Comparison of ENCODE assay signal across 1 cellular context in the genomic region with DNA sequence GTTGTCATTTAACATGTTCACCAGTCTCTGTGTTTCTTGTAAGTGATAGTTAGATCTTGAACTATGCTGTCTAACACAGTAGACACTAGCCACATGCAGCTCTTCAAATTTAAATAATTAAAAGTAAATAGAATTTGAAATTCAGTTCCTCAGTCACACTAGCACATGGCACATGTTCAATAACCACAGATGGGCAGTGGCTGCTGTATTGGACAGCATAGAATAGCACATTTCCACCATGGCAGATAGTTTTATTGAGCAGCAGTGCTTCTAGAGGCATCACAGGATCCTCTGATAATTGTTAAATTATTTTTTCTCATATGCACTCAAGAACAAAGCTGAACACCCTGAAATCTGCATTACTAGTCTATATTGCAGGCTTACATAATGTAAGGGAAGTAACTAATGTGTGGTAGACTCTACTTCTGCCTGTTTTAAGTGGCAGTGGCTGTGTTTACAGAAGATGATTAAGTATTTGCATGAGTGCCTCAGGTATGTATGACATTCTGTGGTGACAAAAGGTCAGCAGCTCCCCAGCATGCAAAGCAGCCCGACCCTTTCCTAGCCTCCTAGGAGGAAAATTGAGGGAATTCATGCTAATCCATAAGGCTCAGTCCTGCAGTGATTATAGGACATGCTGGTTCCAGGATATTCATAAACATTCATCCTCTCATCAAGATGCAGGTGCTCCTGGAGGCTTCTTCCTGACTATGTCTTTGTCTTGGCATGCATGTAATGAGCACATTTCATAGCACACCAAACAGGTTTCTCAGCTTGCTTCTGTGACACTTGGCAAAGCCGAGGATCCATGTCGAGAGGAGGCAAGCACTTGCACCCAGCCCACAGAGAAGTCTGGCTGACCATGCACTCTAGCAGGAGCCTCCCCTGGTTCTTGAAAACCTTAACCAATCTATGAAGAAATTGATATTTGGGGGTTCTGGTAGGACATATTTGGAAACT.
A peak's percentile ranks its signal among the peaks of the same experiment; 100 is the strongest.
TF ChIP-seq lines count a peak whose summit lies in the region.

No MANE protein-coding gene starts in this region.

TF ChIP-seq in HepG2, 621 proteins besides CTCF, POLR2A, EP300 and RAD21 (continued from another document and continues in another):
- peak; percentile 39; the same call in 1 of the 2 replicates for TF ChIP-seq AHDC1 (CRISPR knock-in tag; IDR thresholded peaks at IDR 0.05; ENCODE audit: borderline replicate concordance)
- TF ChIP-seq IKZF1 (IDR thresholded peaks at IDR 0.05), result no peak
- no peak for TF ChIP-seq MZF1 (CRISPR knock-in tag; IDR thresholded peaks at IDR 0.05; ENCODE audit: borderline replicate concordance)
- no peak for TF ChIP-seq ZNF879 (CRISPR knock-in tag; IDR thresholded peaks at IDR 0.05)
- no peak for TF ChIP-seq ZNF275 (CRISPR knock-in tag; IDR thresholded peaks at IDR 0.05; ENCODE audit: borderline replicate concordance)
- TF ChIP-seq PHF21A (CRISPR knock-in tag; IDR thresholded peaks at IDR 0.05), result peak; percentile 47; the same call in 1 of the 2 replicates
- no peak for TF ChIP-seq ZNF563 (CRISPR knock-in tag; IDR thresholded peaks at IDR 0.05)
- TF ChIP-seq THYN1 (CRISPR knock-in tag; IDR thresholded peaks at IDR 0.05; ENCODE audit: borderline replicate concordance, low read depth), result no peak
- peak; percentile 75; the same call in 1 of the 2 replicates for TF ChIP-seq NFKBIZ (CRISPR knock-in tag; IDR thresholded peaks at IDR 0.05)
- no peak for TF ChIP-seq ZNF674 (CRISPR knock-in tag; IDR thresholded peaks at IDR 0.05; ENCODE audit: low read depth)
- TF ChIP-seq EZH2 (conservative IDR thresholded peaks at IDR 0.05; ENCODE audit: low read depth, low read length), result no peak
- 0 out of 2 replicates have a peak, but pooled peaks have one; percentile 15 for TF ChIP-seq TBX2 (CRISPR knock-in tag; IDR thresholded peaks at IDR 0.05; ENCODE audit: borderline replicate concordance)
- TF ChIP-seq ASH2L (IDR thresholded peaks at IDR 0.05; ENCODE audit: insufficient read length, low read depth, low read length), result peak; percentile 53
- 0 out of 2 replicates have a peak, but pooled peaks have one; percentile 27 for TF ChIP-seq SMYD3 (CRISPR knock-in tag; IDR thresholded peaks at IDR 0.05)
- TF ChIP-seq RXRB (CRISPR knock-in tag; IDR thresholded peaks at IDR 0.05; ENCODE audit: borderline replicate concordance), result peak; percentile 57; the same call in 1 of the 2 replicates
- TF ChIP-seq TARDBP (CRISPR knock-in tag; IDR thresholded peaks at IDR 0.05), result 0 out of 2 replicates have a peak, but pooled peaks have one; percentile 21
- no peak for TF ChIP-seq DMAP1 (CRISPR knock-in tag; IDR thresholded peaks at IDR 0.05)
- TF ChIP-seq HNF4G (IDR thresholded peaks at IDR 0.05; ENCODE audit: borderline replicate concordance, low read depth, low read length), result peak; percentile 51; the same call in 1 of the 2 replicates
- no peak for TF ChIP-seq HNF4G (CRISPR knock-in tag; IDR thresholded peaks at IDR 0.05; ENCODE audit: borderline replicate concordance, low read depth)
- TF ChIP-seq SALL1 (CRISPR knock-in tag; IDR thresholded peaks at IDR 0.05), result peak; percentile 70; the same call in 1 of the 2 replicates
- 0 out of 3 replicates have a peak, but pooled peaks have one; percentile 13 for TF ChIP-seq MXI1 (IDR thresholded peaks at IDR 0.05; ENCODE audit: borderline replicate concordance, low read depth, low read length)
- TF ChIP-seq CBX2 (IDR thresholded peaks at IDR 0.05; ENCODE audit: low read depth, low read length), result no peak
- no peak for TF ChIP-seq CBX2 (CRISPR knock-in tag; IDR thresholded peaks at IDR 0.05; ENCODE audit: low read depth)
- TF ChIP-seq FOSL2 (CRISPR knock-in tag; IDR thresholded peaks at IDR 0.05), result peak; percentile 85
- TF ChIP-seq FOXP4 (CRISPR knock-in tag; IDR thresholded peaks at IDR 0.05), result peak; percentile 69; the same call in 1 of the 2 replicates
- TF ChIP-seq RXRA (CRISPR knock-in tag; IDR thresholded peaks at IDR 0.05), result peak; percentile 62; the same call in 1 of the 2 replicates
- TF ChIP-seq GFI1 (CRISPR knock-in tag; IDR thresholded peaks at IDR 0.05; ENCODE audit: borderline replicate concordance), result peak; percentile 78; the same call in 1 of the 2 replicates
- no peak for TF ChIP-seq ZNF253 (CRISPR knock-in tag; IDR thresholded peaks at IDR 0.05; ENCODE audit: borderline replicate concordance)
- no peak for TF ChIP-seq MAF1 (CRISPR knock-in tag; IDR thresholded peaks at IDR 0.05; ENCODE audit: borderline replicate concordance)
- no peak for TF ChIP-seq HHEX (CRISPR knock-in tag; IDR thresholded peaks at IDR 0.05)
- peak; percentile 47; the same call in 1 of the 2 replicates for TF ChIP-seq FOXJ3 (CRISPR knock-in tag; IDR thresholded peaks at IDR 0.05; ENCODE audit: borderline replicate concordance)
- TF ChIP-seq CREB1 (IDR thresholded peaks at IDR 0.05), result no peak
- TF ChIP-seq CREB1 (CRISPR knock-in tag; IDR thresholded peaks at IDR 0.05), result 0 out of 2 replicates have a peak, but pooled peaks have one; percentile 19
- peak; percentile 44; the same call in 1 of the 2 replicates for TF ChIP-seq ZGPAT (CRISPR knock-in tag; IDR thresholded peaks at IDR 0.05)
- TF ChIP-seq, protein P1, sequence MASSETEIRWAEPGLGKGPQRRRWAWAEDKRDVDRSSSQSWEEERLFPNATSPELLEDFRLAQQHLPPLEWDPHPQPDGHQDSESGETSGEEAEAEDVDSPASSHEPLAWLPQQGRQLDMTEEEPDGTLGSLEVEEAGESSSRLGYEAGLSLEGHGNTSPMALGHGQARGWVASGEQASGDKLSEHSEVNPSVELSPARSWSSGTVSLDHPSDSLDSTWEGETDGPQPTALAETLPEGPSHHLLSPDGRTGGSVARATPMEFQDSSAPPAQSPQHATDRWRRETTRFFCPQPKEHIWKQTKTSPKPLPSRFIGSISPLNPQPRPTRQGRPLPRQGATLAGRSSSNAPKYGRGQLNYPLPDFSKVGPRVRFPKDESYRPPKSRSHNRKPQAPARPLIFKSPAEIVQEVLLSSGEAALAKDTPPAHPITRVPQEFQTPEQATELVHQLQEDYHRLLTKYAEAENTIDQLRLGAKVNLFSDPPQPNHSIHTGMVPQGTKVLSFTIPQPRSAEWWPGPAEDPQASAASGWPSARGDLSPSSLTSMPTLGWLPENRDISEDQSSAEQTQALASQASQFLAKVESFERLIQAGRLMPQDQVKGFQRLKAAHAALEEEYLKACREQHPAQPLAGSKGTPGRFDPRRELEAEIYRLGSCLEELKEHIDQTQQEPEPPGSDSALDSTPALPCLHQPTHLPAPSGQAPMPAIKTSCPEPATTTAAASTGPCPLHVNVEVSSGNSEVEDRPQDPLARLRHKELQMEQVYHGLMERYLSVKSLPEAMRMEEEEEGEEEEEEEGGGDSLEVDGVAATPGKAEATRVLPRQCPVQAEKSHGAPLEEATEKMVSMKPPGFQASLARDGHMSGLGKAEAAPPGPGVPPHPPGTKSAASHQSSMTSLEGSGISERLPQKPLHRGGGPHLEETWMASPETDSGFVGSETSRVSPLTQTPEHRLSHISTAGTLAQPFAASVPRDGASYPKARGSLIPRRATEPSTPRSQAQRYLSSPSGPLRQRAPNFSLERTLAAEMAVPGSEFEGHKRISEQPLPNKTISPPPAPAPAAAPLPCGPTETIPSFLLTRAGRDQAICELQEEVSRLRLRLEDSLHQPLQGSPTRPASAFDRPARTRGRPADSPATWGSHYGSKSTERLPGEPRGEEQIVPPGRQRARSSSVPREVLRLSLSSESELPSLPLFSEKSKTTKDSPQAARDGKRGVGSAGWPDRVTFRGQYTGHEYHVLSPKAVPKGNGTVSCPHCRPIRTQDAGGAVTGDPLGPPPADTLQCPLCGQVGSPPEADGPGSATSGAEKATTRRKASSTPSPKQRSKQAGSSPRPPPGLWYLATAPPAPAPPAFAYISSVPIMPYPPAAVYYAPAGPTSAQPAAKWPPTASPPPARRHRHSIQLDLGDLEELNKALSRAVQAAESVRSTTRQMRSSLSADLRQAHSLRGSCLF (CRISPR knock-in tag; IDR thresholded peaks at IDR 0.05; ENCODE audit: borderline replicate concordance), result no peak
- TF ChIP-seq ZMYM4 (CRISPR knock-in tag; IDR thresholded peaks at IDR 0.05), result peak; percentile 78
- TF ChIP-seq DNMT3B (CRISPR knock-in tag; conservative IDR thresholded peaks at IDR 0.05), result no peak
- peak; percentile 90 for TF ChIP-seq GATAD2A (CRISPR knock-in tag; IDR thresholded peaks at IDR 0.05)
- peak; percentile 60 for TF ChIP-seq HNF4A (CRISPR knock-in tag; IDR thresholded peaks at IDR 0.05)
- TF ChIP-seq MIXL1 (CRISPR knock-in tag; IDR thresholded peaks at IDR 0.05), result peak; percentile 77
- peak; percentile 61; the same call in 1 of the 2 replicates for TF ChIP-seq SOX5 (CRISPR knock-in tag; IDR thresholded peaks at IDR 0.05; ENCODE audit: borderline replicate concordance)
- no peak for TF ChIP-seq PHB2 (IDR thresholded peaks at IDR 0.05; ENCODE audit: partially characterized antibody)
- 0 out of 2 replicates have a peak, but pooled peaks have one; percentile 37 for TF ChIP-seq ERF (CRISPR knock-in tag; IDR thresholded peaks at IDR 0.05)
- 0 out of 2 replicates have a peak, but pooled peaks have one; percentile 32 for TF ChIP-seq CBFB (CRISPR knock-in tag; IDR thresholded peaks at IDR 0.05)
- no peak for TF ChIP-seq PHF5A (CRISPR knock-in tag; IDR thresholded peaks at IDR 0.05; ENCODE audit: low read depth, unreplicated experiment)
- TF ChIP-seq TEAD3 (CRISPR knock-in tag; optimal IDR thresholded peaks at IDR 0.05; ENCODE audit: borderline replicate concordance), result peak; percentile 97
- TF ChIP-seq ZSCAN9 (CRISPR knock-in tag; IDR thresholded peaks at IDR 0.05; ENCODE audit: borderline replicate concordance), result peak; percentile 27; the same call in 1 of the 2 replicates
- TF ChIP-seq RARA (CRISPR knock-in tag; IDR thresholded peaks at IDR 0.05), result peak; percentile 86
